ENCODE assay signal across 1 cellular context in the genomic region with DNA sequence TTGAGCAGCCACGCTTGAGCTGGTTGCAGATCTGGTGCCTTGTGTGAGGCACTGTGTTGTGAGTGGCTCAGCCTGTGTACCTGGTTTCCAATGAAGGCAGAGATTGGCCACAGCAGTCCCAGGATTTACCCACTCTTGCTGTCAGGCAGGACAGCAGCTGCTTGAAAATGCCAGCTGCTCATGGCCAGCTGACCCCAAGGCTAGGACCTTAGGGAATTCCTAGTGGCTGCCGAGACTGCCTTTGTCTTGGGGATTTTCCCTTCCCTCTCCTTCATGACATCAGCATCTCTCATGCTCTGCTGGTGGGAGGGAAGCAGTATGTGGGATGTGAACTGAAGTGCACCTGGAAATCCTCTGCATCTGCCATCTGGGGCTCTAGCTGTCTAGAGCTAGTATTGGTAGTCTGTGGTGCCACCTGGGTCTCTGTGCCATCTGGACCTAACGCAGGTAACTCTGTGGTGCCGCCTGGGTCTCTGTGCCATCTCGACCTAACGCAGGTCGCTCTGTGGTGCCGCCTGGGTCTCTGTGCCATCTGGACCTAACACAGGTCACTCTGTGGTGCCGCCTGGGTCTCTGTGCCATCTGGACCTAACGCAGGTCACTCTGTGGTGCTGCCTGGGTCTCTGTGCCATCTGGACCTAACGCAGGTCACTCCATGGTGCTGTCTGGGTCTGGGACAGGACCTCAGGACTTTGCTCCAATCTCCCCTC.
TF ChIP-seq lines count a peak whose summit lies in the region.

No MANE protein-coding gene starts in this region.

TF ChIP-seq in HepG2, 621 proteins besides CTCF, POLR2A, EP300 and RAD21:
- TF ChIP-seq ZNF138 (CRISPR knock-in tag; IDR thresholded peaks at IDR 0.05; ENCODE audit: low read depth) (no peak), ZNF296 (CRISPR knock-in tag; conservative IDR thresholded peaks at IDR 0.05) (no peak), IKZF1 (IDR thresholded peaks at IDR 0.05) (no peak), PAX8 (CRISPR knock-in tag; IDR thresholded peaks at IDR 0.05; ENCODE audit: borderline replicate concordance) (no peak), RFX3 (CRISPR knock-in tag; IDR thresholded peaks at IDR 0.05) (no peak), NFYB (CRISPR knock-in tag; IDR thresholded peaks at IDR 0.05) (0 out of 2 replicates have a peak, but pooled peaks have one; percentile 12)
- TF ChIP-seq, protein P1, sequence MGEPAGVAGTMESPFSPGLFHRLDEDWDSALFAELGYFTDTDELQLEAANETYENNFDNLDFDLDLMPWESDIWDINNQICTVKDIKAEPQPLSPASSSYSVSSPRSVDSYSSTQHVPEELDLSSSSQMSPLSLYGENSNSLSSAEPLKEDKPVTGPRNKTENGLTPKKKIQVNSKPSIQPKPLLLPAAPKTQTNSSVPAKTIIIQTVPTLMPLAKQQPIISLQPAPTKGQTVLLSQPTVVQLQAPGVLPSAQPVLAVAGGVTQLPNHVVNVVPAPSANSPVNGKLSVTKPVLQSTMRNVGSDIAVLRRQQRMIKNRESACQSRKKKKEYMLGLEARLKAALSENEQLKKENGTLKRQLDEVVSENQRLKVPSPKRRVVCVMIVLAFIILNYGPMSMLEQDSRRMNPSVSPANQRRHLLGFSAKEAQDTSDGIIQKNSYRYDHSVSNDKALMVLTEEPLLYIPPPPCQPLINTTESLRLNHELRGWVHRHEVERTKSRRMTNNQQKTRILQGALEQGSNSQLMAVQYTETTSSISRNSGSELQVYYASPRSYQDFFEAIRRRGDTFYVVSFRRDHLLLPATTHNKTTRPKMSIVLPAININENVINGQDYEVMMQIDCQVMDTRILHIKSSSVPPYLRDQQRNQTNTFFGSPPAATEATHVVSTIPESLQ (CRISPR knock-in tag; conservative IDR thresholded peaks at IDR 0.05): no peak
